Comparison of ENCODE assay signal across 27 cellular contexts in genomic region chr6:166642646-166643045, GRCh38.
"Had no signal": no experiment of that assay in that cellular context is flagged by ENCODE, and none has a peak within 500 bp of the region (broad histone marks: within the 10 kb centered on the region; RNA-seq: fewer than 3 reads in every experiment).

No MANE protein-coding gene starts in this region.

- H3K36me3 ChIP-seq: stomach, suprapubic skin, thoracic aorta, thyroid gland, tibial artery, tibial nerve, transverse colon, upper lobe of left lung, upper lobe of right lung, uterus, vagina had no signal

- H3K9me3 ChIP-seq: suprapubic skin, testis, thyroid gland, transverse colon, upper lobe of right lung, uterus, vagina had no signal

- H3K4me3 ChIP-seq: stomach, suprapubic skin, testis, thoracic aorta, thyroid gland, tibial artery, tibial nerve, transverse colon, upper lobe of left lung, upper lobe of right lung, uterus, vagina had no signal

- H3K27ac ChIP-seq: stomach, suprapubic skin, testis, thoracic aorta, thyroid gland, tibial artery, tibial nerve, transverse colon, upper lobe of left lung, upper lobe of right lung, uterus, vagina had no signal

- H3K27me3 ChIP-seq: stomach, suprapubic skin, testis, thyroid gland, upper lobe of left lung, upper lobe of right lung, uterus, vagina had no signal

- FAIRE-seq: urothelium cell line had no signal

- H3K4me1 ChIP-seq: testis, transverse colon, uterus, vagina had no signal

- ATAC-seq: stimulated activated effector memory CD8-positive, alpha-beta T cell treated with anti-CD3 and anti-CD28 coated beads, Interleukin-12 subunit alpha, Interleukin-12 subunit beta, amount 100 ng/mL, for 72 hours; stimulated activated memory B cell treated with anti-CD40 and anti-IgM and Interleukin-4, amounts not matched to agents 10 μg/mL and 1 μg/mL and 100 μg/mL, for 72 hours; stimulated activated naive B cell treated with anti-CD40 and anti-IgM and Interleukin-4, amounts not matched to agents 10 μg/mL and 1 μg/mL and 100 μg/mL, for 72 hours; stimulated activated naive CD8-positive, alpha-beta T cell treated with anti-CD3 and anti-CD28 coated beads, Interleukin-15, amount 100 ng/mL, for 72 hours; stimulated activated naive CD8-positive, alpha-beta T cell treated with anti-CD3 and anti-CD28 coated beads, Interleukin-15, Interleukin-2, amounts not matched to agents 100 U/mL and 50 U/mL, for 24 hours; upper lobe of right lung had no signal

- DNase-seq: stimulated activated CD4-positive, alpha-beta T cell treated with anti-CD3 and anti-CD28 coated beads, Interleukin-2, amount 100 ng/mL, for 48 hours; stimulated activated CD4-positive, alpha-beta T cell treated with anti-CD3 and anti-CD28 coated beads, Interleukin-4, amount 100 ng/mL, for 1 hour; stimulated activated CD4-positive, alpha-beta T cell treated with anti-CD3 and anti-CD28 coated beads, Interleukin-4, amount 100 ng/mL, for 24 hours; stimulated activated CD4-positive, alpha-beta T cell treated with anti-CD3 and anti-CD28 coated beads, Interleukin-4, amount 100 ng/mL, for 4 hours; stimulated activated CD8-positive, alpha-beta memory T cell treated with anti-CD3 and anti-CD28 coated beads, Interleukin-4, amount 100 ng/mL, for 48 hours; stimulated activated naive B cell treated with anti-CD40 and anti-IgM and Interleukin-4, amounts not matched to agents 10 μg/mL and 1 μg/mL and 100 μg/mL, for 72 hours; stimulated activated naive CD4-positive, alpha-beta T cell; stimulated activated naive CD4-positive, alpha-beta T cell treated with Interleukin-2 at 50 U/mL for 16 hours; stimulated activated naive CD8-positive, alpha-beta T cell treated with anti-CD3 and anti-CD28 coated beads, Interleukin-15, amount 100 ng/mL, for 72 hours; stimulated activated naive CD8-positive, alpha-beta T cell treated with anti-CD3 and anti-CD28 coated beads, Interleukin-15, Interleukin-2, amounts not matched to agents 100 U/mL and 50 U/mL, for 24 hours; stomach; substantia nigra; testis; thyroid gland; tibial artery; transverse colon; trophoblast cell; upper lobe of left lung; upper lobe of right lung; uterus had no signal
